Comparison of ENCODE assay signal across 8 cellular contexts in genomic region chr5:33435893-33436490, GRCh38. TPM values are rescaled to one million over a fixed set of nuclear protein-coding genes. Genes with fewer than 3 reads are reported as not detected.
A peak's percentile ranks its signal among the peaks of the same experiment; 100 is the strongest.
DNase-seq lines count a peak whose midpoint lies in the region; ATAC-seq and TF ChIP-seq lines count a peak whose summit lies in the region.
"Not testable (repeated sequence)": the region's sequence is repeated elsewhere in the genome, so short reads cannot be mapped to it uniquely, and the experiment has no call there.

No MANE protein-coding gene starts in this region.

- DNase-seq in CD8-positive, alpha-beta memory T cell: peak; percentile 40 to 71 (median 58)
- DNase-seq in NCI-H446 treated with DMSO at 0.1 percent for 48 hours (lab: John Stamatoyannopoulos, UW) (peak; percentile 38), cardiac fibroblast (ENCODE audit: low read depth in 2 of 2) (peak; percentile 84), kidney epithelial cell (ENCODE audit: low read depth) (peak; percentile 35)
- peak; percentile 50 for DNase-seq in stimulated activated CD4-positive, alpha-beta T cell treated with anti-CD3 and anti-CD28 coated beads, Interleukin-4, amount 100 ng/mL, for 1 hour

- not testable (repeated sequence) for H3K9me3 ChIP-seq in CD8-positive, alpha-beta memory T cell (ENCODE audit: low read length)

- not testable (repeated sequence) for H3K4me3 ChIP-seq in CD8-positive, alpha-beta memory T cell (ENCODE audit: low read length); cardiac fibroblast (replicated peaks in 1 of 2; ENCODE audit: low read depth in 2 of 2, low read length in 2 of 2); kidney epithelial cell (ENCODE audit: low read depth, low read length)

- H3K27ac ChIP-seq in CD8-positive, alpha-beta memory T cell (ENCODE audit: low read depth, low read length): not testable (repeated sequence)

- not testable (repeated sequence) for H3K4me1 ChIP-seq in CD8-positive, alpha-beta memory T cell (ENCODE audit: insufficient read depth, low read length)

- ATAC-seq in GM19438 (IDR thresholded peaks at IDR 0.05; ENCODE audit: low read depth, unreplicated experiment) (peak; percentile 47), HG03442 (IDR thresholded peaks at IDR 0.05; ENCODE audit: unreplicated experiment) (peak; percentile 35)
- ATAC-seq in activated CD4-positive, CD25-positive, alpha-beta regulatory T cell treated with anti-CD3 and anti-CD28 coated beads, Interleukin-2, amount 50 U/mL, for 24 hours: peak; percentile 28 to 30

- H3K4me3 Mint-ChIP-seq in CD8-positive, alpha-beta memory T cell: not testable (repeated sequence)

- H3K36me3 ChIP-seq in CD8-positive, alpha-beta memory T cell (ENCODE audit: insufficient read depth, low read length); kidney epithelial cell (ENCODE audit: control insufficient read depth, insufficient read depth, low read length): not testable (repeated sequence)

- not testable (repeated sequence) for H3K27me3 ChIP-seq in CD8-positive, alpha-beta memory T cell (ENCODE audit: insufficient read depth, low read length, poor library complexity, severe bottlenecking); kidney epithelial cell (ENCODE audit: control insufficient read depth, insufficient read depth, low read length)

- not testable (repeated sequence) for H3K36me3 Mint-ChIP-seq in CD8-positive, alpha-beta memory T cell

- not testable (repeated sequence) for H3K4me1 Mint-ChIP-seq in CD8-positive, alpha-beta memory T cell

- POLR2A ChIA-PET in CD8-positive, alpha-beta memory T cell (lab: Charles Lee): not testable (repeated sequence)

- H3K27me3 Mint-ChIP-seq in CD8-positive, alpha-beta memory T cell: not testable (repeated sequence)

- H3K9me3 Mint-ChIP-seq in CD8-positive, alpha-beta memory T cell: not testable (repeated sequence)

- peak overlapping the region in 3 of 8 donors; percentile 2 to 17 (median 5) for H3K27ac Mint-ChIP-seq in CD8-positive, alpha-beta memory T cell

- TF ChIP-seq CTCF in cardiac fibroblast (IDR thresholded peaks at IDR 0.05; ENCODE audit: low read depth, low read length) (peak; percentile 72), kidney epithelial cell (IDR thresholded peaks at IDR 0.05; ENCODE audit: insufficient read depth, low read length, poor library complexity, severe bottlenecking) (peak; percentile 74)

- CTCF ChIA-PET in CD8-positive, alpha-beta memory T cell (lab: Charles Lee): interaction anchor here (0.6 to 1.6 kb wide), 14 partner anchors 9 to 561 kb away, joined by 3 to 20 read pairs (median 4); partner anchors contain the start of gene RXFP3

RNA-seq across cellular contexts. Expression of gene TARS1, which starts 4.8 kb away (rescaled TPM):
- total RNA-seq in CD8-positive, alpha-beta memory T cell: 100 to 1,000 TPM; 234 to 236 TPM
- 71.5 TPM for polyA plus RNA-seq in CD8-positive, alpha-beta memory T cell
- 314 and 320 TPM in 2 replicates for total RNA-seq in kidney epithelial cell
